11 cellular contexts compared by ENCODE assay signal in genomic region chr12:45343269-45344051, GRCh38.
DNase-seq lines count a peak whose midpoint lies in the region; ATAC-seq and TF ChIP-seq lines count a peak whose summit lies in the region.
"Had no signal": no experiment of that assay in that cellular context is flagged by ENCODE, and none has a peak within 500 bp of the region (broad histone marks: within the 10 kb centered on the region; RNA-seq: fewer than 3 reads in every experiment).

No MANE protein-coding gene starts in this region.

- DNase-seq in ELR (ENCODE audit: low read depth) (peak; percentile 82), Panc1 (ENCODE audit: low read depth, low spot score) (no peak), fibroblast of villous mesenchyme (ENCODE audit: low read depth) (peak; percentile 33), gastrocnemius medialis (no peak), NCI-H748 (lab: John Stamatoyannopoulos, UW; ENCODE audit: unreplicated experiment) (no peak), left lobe of liver (ENCODE audit: low spot score) (no peak), inferior parietal cortex (ENCODE audit: extremely low spot score) (no peak)
- DNase-seq in activated CD4-positive, CD25-positive, alpha-beta regulatory T cell (lab: John Stamatoyannopoulos, UW): no peak
- DNase-seq: activated T-cell treated with anti-CD3 and anti-CD28 coated beads, Interleukin-2, amount 50 U/mL, for 4 hours; NCI-H187 treated with DMSO at 0.1 percent for 48 hours; transverse colon had no signal

- no TSS peak for BruUV-seq in Panc1 (replicated peaks; lab: Mats Ljungman, UMichigan)

- no peak overlapping the region for H3K4me3 ChIP-seq in Panc1 (ENCODE audit: low read depth in 2 of 2, low read length in 2 of 2)
- no peak overlapping the region for H3K4me3 ChIP-seq in fibroblast of villous mesenchyme (ENCODE audit: low read depth, low read length)
- no peak overlapping the region for H3K4me3 ChIP-seq in gastrocnemius medialis
- H3K4me3 ChIP-seq: transverse colon had no signal

- H3K4me1 ChIP-seq in Panc1 (ENCODE audit: control insufficient read depth, insufficient read depth, low read length) (no peaks in the 10 kb centered on the region), gastrocnemius medialis (peaks cover 32% of the 10 kb centered on the region in 2 donors)

- in situ Hi-C loops in Panc1 (cut with HindIII; ENCODE audit: low pct_unique_long_range_greater_than_20kb, low sequenced_read_pairs): no loop called here
- in situ Hi-C loops in gastrocnemius medialis (cut with MboI; ENCODE audit: low sequenced_read_pairs in 4 of 4): no loop called here

- POLR2A ChIA-PET in Panc1 (lab: Charles Lee): no interaction called here

- H3K36me3 ChIP-seq in Panc1 (ENCODE audit: control insufficient read depth, insufficient read depth, low read length) (peaks cover 11% of the 10 kb centered on the region), gastrocnemius medialis (peaks cover 0 to 13% of the 10 kb centered on the region in 2 donors)
- H3K36me3 ChIP-seq: transverse colon had no signal

- no peak for TF ChIP-seq POLR2A in gastrocnemius medialis (IDR thresholded peaks at IDR 0.05)

- TF ChIP-seq CTCF in Panc1 (IDR thresholded peaks at IDR 0.05) (no peak), fibroblast of villous mesenchyme (IDR thresholded peaks at IDR 0.05; ENCODE audit: insufficient read depth, low read depth, low read length) (no peak), gastrocnemius medialis (IDR thresholded peaks at IDR 0.05 in 4 of 5, conservative IDR thresholded peaks at IDR 0.05 in 1 of 5) (no peak)

- CTCF ChIA-PET in Panc1 (lab: Charles Lee): no interaction called here

- ATAC-seq in Panc1: peak; percentile 71; the same call in 1 of the 2 replicates
- peak in 1 of 2 donors; percentile 44 for ATAC-seq in gastrocnemius medialis
- no peak for ATAC-seq in left lobe of liver
- ATAC-seq: activated T-cell treated with anti-CD3 and anti-CD28 coated beads, Interleukin-2, amount 50 U/mL, for 4 hours had no signal

- H3K9me3 ChIP-seq in Panc1 (ENCODE audit: control insufficient read depth, insufficient read depth, low read depth, low read length) (no peaks in the 10 kb centered on the region), gastrocnemius medialis (no peaks in the 10 kb centered on the region)
- H3K9me3 ChIP-seq: transverse colon had no signal

- no peaks in the 10 kb centered on the region for H3K27me3 ChIP-seq in Panc1 (ENCODE audit: control insufficient read depth, insufficient read depth, low read length)
- no peaks in the 10 kb centered on the region for H3K27me3 ChIP-seq in gastrocnemius medialis
- H3K27me3 ChIP-seq: transverse colon had no signal

- no peak overlapping the region for H3K27ac ChIP-seq in Panc1 (ENCODE audit: low read length)
- peak overlapping the region in 3 of 4 donors; percentile 4 to 32 (median 31) for H3K27ac ChIP-seq in gastrocnemius medialis
- H3K27ac ChIP-seq: transverse colon had no signal

- intact Hi-C loops in Panc1 (cut with micrococcal nuclease; ENCODE audit: unreplicated experiment) (no loop called here), gastrocnemius medialis (cut with DNase I; ENCODE audit: low total_unique reads) (no loop called here)

Comparison
In these comparisons a context has a peak if more than half of its experiments do, and no peak if none do; other contexts are left out.
1. DNase-seq: peak in ELR (single experiment) and fibroblast of villous mesenchyme (single experiment); none in Panc1 (single experiment), gastrocnemius medialis (0 of 2), NCI-H748 (single experiment), left lobe of liver (single experiment), inferior parietal cortex (single experiment) and activated CD4-positive, CD25-positive, alpha-beta regulatory T cell (0 of 4).